1 cellular context compared by ENCODE assay signal in the genomic region with DNA sequence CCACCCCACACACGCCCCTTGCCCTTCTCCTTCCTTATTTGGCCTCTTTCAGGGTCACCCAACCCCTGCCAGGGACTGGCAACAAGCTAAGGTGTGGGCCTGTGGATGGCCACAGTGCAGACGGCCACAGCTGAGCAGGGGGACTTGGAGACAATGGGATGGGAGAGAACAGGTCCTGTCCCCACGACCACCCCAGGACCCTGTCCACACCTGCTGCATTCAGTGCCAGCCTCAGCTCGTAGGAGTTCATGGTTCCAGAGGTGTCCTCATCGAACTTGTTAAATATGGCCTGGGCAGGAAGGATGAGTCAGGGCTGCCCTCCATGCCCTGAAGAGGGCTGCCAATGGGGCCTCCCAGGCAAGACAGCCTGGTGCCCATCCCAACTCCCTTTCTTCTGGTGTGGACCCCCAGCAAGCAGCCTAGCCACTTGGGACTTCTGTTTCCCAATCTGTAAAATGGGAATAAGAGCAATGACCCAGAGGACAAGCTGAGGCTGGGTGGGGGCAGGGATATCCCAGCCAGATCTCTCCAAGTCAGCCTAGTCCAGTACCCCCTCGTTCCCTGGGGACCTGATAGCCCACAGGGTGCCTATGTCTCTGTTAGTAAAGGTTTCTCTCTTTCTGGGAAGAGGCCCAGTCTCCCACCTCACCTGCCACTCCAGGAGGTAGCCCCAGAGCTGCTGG.
TF ChIP-seq lines count a peak whose summit lies in the region.

No MANE protein-coding gene starts in this region.

TF ChIP-seq in A549, 52 proteins besides CTCF, POLR2A, EP300 and RAD21 (continued from another document):
- TF ChIP-seq, protein P1, sequence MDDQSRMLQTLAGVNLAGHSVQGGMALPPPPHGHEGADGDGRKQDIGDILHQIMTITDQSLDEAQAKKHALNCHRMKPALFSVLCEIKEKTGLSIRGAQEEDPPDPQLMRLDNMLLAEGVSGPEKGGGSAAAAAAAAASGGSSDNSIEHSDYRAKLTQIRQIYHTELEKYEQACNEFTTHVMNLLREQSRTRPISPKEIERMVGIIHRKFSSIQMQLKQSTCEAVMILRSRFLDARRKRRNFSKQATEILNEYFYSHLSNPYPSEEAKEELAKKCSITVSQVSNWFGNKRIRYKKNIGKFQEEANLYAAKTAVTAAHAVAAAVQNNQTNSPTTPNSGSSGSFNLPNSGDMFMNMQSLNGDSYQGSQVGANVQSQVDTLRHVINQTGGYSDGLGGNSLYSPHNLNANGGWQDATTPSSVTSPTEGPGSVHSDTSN (IDR thresholded peaks at IDR 0.05) = peak; percentile 57
- 0 out of 2 replicates have a peak, but pooled peaks have one; percentile 14 for TF ChIP-seq GATA3 (IDR thresholded peaks at IDR 0.05; ENCODE audit: borderline replicate concordance)
- TF ChIP-seq MYC (IDR thresholded peaks at IDR 0.05; ENCODE audit: borderline replicate concordance, low read length) = no peak
- TF ChIP-seq, protein P2, sequence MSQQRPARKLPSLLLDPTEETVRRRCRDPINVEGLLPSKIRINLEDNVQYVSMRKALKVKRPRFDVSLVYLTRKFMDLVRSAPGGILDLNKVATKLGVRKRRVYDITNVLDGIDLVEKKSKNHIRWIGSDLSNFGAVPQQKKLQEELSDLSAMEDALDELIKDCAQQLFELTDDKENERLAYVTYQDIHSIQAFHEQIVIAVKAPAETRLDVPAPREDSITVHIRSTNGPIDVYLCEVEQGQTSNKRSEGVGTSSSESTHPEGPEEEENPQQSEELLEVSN (IDR thresholded peaks at IDR 0.05; ENCODE audit: borderline replicate concordance, low read depth) = no peak
- no peak for TF ChIP-seq PHF8 (IDR thresholded peaks at IDR 0.05; ENCODE audit: borderline replicate concordance, low read depth)
- TF ChIP-seq, protein P3, sequence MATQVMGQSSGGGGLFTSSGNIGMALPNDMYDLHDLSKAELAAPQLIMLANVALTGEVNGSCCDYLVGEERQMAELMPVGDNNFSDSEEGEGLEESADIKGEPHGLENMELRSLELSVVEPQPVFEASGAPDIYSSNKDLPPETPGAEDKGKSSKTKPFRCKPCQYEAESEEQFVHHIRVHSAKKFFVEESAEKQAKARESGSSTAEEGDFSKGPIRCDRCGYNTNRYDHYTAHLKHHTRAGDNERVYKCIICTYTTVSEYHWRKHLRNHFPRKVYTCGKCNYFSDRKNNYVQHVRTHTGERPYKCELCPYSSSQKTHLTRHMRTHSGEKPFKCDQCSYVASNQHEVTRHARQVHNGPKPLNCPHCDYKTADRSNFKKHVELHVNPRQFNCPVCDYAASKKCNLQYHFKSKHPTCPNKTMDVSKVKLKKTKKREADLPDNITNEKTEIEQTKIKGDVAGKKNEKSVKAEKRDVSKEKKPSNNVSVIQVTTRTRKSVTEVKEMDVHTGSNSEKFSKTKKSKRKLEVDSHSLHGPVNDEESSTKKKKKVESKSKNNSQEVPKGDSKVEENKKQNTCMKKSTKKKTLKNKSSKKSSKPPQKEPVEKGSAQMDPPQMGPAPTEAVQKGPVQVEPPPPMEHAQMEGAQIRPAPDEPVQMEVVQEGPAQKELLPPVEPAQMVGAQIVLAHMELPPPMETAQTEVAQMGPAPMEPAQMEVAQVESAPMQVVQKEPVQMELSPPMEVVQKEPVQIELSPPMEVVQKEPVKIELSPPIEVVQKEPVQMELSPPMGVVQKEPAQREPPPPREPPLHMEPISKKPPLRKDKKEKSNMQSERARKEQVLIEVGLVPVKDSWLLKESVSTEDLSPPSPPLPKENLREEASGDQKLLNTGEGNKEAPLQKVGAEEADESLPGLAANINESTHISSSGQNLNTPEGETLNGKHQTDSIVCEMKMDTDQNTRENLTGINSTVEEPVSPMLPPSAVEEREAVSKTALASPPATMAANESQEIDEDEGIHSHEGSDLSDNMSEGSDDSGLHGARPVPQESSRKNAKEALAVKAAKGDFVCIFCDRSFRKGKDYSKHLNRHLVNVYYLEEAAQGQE (IDR thresholded peaks at IDR 0.05) = no peak
- TF ChIP-seq JUN (IDR thresholded peaks at IDR 0.05) = peak in 1 of 2 experiments; percentile 18; a peak in 2 of 5 replicates
- peak; percentile 92 for TF ChIP-seq KDM1A (IDR thresholded peaks at IDR 0.05; ENCODE audit: low read depth)
- TF ChIP-seq POLR2AphosphoS2 (conservative IDR thresholded peaks at IDR 0.05; ENCODE audit: low read length) = no peak; the same call in 1 of the 2 replicates
- no peak; the same call in 1 of the 2 replicates for TF ChIP-seq FOSB (CRISPR knock-in tag; IDR thresholded peaks at IDR 0.05)
